Comparison of ENCODE assay signal across 8 cellular contexts in the genomic region with DNA sequence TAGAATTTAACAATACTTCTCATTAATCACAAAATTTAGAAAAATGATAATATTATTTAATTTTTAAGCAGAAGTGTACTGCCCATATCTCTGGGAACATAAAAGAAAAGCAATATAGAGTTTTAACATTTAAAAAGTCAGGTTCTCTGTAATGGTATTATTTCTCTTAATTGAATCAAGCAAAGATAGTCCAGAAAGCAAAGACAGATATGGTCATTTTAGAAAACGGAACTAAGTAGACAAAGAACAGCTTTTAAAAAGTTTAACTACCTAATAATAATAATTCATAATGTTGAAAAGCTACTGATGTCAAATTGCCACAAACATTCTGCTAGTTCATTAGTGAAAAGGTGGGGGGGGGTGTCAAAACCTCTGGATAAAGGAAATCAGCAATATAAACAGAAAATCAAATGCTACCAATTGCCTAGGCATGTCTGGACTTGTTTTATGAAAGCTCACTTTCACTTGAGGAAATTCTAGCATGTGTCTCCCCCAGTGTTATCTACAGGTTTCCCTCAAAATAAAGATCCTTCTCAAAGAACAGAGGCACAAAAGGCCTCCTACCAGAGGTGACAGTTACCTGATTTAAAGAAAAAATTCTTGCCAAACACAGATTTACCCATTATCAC. TPM values are rescaled to one million over a fixed set of nuclear protein-coding genes. Genes with fewer than 3 reads are reported as not detected.
DNase-seq lines count a peak whose midpoint lies in the region; ATAC-seq, FAIRE-seq and TF ChIP-seq lines count a peak whose summit lies in the region.

No MANE protein-coding gene starts in this region.

- H3K4me2 ChIP-seq in SU-DHL-6 (ENCODE audit: low read depth, low read length, poor library complexity, severe bottlenecking) = peak overlapping the region; percentile 88

- no peak overlapping the region for H3K27ac Mint-ChIP-seq in stimulated activated naive CD8-positive, alpha-beta T cell treated with anti-CD3 and anti-CD28 coated beads, Interleukin-15, Interleukin-2, amounts not matched to agents 100 ng/mL and 50 ng/mL, for 24 hours

- H3K27me3 Mint-ChIP-seq in stimulated activated naive CD8-positive, alpha-beta T cell treated with anti-CD3 and anti-CD28 coated beads, Interleukin-15, Interleukin-2, amounts not matched to agents 100 ng/mL and 50 ng/mL, for 24 hours = no peaks in the 10 kb centered on the region

- peaks cover 37% of the 10 kb centered on the region for H3K4me1 Mint-ChIP-seq in stimulated activated naive CD8-positive, alpha-beta T cell treated with anti-CD3 and anti-CD28 coated beads, Interleukin-15, Interleukin-2, amounts not matched to agents 100 ng/mL and 50 ng/mL, for 24 hours (ENCODE audit: low read depth)

- H3K9me3 Mint-ChIP-seq in stimulated activated naive CD8-positive, alpha-beta T cell treated with anti-CD3 and anti-CD28 coated beads, Interleukin-15, Interleukin-2, amounts not matched to agents 100 ng/mL and 50 ng/mL, for 24 hours = no peaks in the 10 kb centered on the region

- no peak for ATAC-seq in stimulated activated naive CD8-positive, alpha-beta T cell treated with anti-CD3 and anti-CD28 coated beads, Interleukin-15, Interleukin-2, amounts not matched to agents 100 U/mL and 50 U/mL, for 24 hours
- no peak for ATAC-seq in omental fat pad (ENCODE audit: low FRiP score)

- H3K4me3 Mint-ChIP-seq in stimulated activated naive CD8-positive, alpha-beta T cell treated with anti-CD3 and anti-CD28 coated beads, Interleukin-15, Interleukin-2, amounts not matched to agents 100 ng/mL and 50 ng/mL, for 24 hours = peak overlapping the region; percentile 47

- no peaks in the 10 kb centered on the region for H3K36me3 ChIP-seq in SU-DHL-6 (ENCODE audit: low read length)

- H3K27me3 ChIP-seq in SU-DHL-6 (ENCODE audit: low read length) = no peaks in the 10 kb centered on the region

- no peak for TF ChIP-seq CTCF in SU-DHL-6 (IDR thresholded peaks at IDR 0.05; ENCODE audit: insufficient read depth, low read length, poor library complexity, severe bottlenecking)
- no peak for TF ChIP-seq CTCF in fibroblast of villous mesenchyme (IDR thresholded peaks at IDR 0.05; ENCODE audit: insufficient read depth, low read depth, low read length)
- TF ChIP-seq CTCF in omental fat pad (IDR thresholded peaks at IDR 0.05) = no peak

- H4K20me1 ChIP-seq in SU-DHL-6 (ENCODE audit: low read depth, low read length) = no peaks in the 10 kb centered on the region

- FAIRE-seq in RCC 7860 (lab: Jason Lieb, UNC) = no peak

- no peaks in the 10 kb centered on the region for H3K9me3 ChIP-seq in SU-DHL-6 (ENCODE audit: insufficient read depth, low read length)

- H3K9ac ChIP-seq in SU-DHL-6 (ENCODE audit: low read length) = peak overlapping the region; percentile 77

- H3K27ac ChIP-seq in SU-DHL-6 (ENCODE audit: low read depth, low read length) = peak overlapping the region; percentile 52

- H3F3A ChIP-seq in SU-DHL-6 (ENCODE audit: insufficient read depth) = 0 out of 2 replicates have a peak, but pooled peaks cover 12% of the 10 kb centered on the region

- H3K9me2 ChIP-seq in SU-DHL-6 (replicated peaks; ENCODE audit: insufficient read depth, low read length) = no peaks in the 10 kb centered on the region

- no peak for DNase-seq in stimulated activated naive CD8-positive, alpha-beta T cell treated with anti-CD3 and anti-CD28 coated beads, Interleukin-15, Interleukin-2, amounts not matched to agents 100 U/mL and 50 U/mL, for 24 hours
- peak; percentile 61 for DNase-seq in fibroblast of villous mesenchyme (ENCODE audit: low read depth)
- no peak for DNase-seq in RCC 7860 (ENCODE audit: low spot score)
- no peak for DNase-seq in omental fat pad (ENCODE audit: low spot score)
- DNase-seq in OCI-M1 (lab: John Stamatoyannopoulos, UW) = no peak
- no peak for DNase-seq in activated CD4-positive, alpha-beta T cell treated with anti-CD3 and anti-CD28 coated beads, Interleukin-2, amount 50 U/mL, for 48 hours

- H3K4me3 ChIP-seq in SU-DHL-6 (ENCODE audit: insufficient read depth, low read length, poor library complexity, severe bottlenecking) (peak overlapping the region; percentile 86), fibroblast of villous mesenchyme (ENCODE audit: low read depth, low read length) (peak overlapping the region; percentile 75)

- peaks cover 26% of the 10 kb centered on the region for H3K36me3 Mint-ChIP-seq in stimulated activated naive CD8-positive, alpha-beta T cell treated with anti-CD3 and anti-CD28 coated beads, Interleukin-15, Interleukin-2, amounts not matched to agents 100 ng/mL and 50 ng/mL, for 24 hours (ENCODE audit: low read depth)

- H3K79me2 ChIP-seq in SU-DHL-6 (ENCODE audit: insufficient read depth, low read length) = peaks cover 9% of the 10 kb centered on the region

- H2AFZ ChIP-seq in SU-DHL-6 (ENCODE audit: low read depth, low read length, severe bottlenecking) = no peak overlapping the region

RNA-seq across cellular contexts. Expression of gene ZMAT3, which starts 1.7 kb away (rescaled TPM):
- 24.8 and 44.9 TPM in 2 replicates for total RNA-seq in fibroblast of villous mesenchyme
- 1 to 10 TPM; 7.7 to 9.1 (median 8.2) TPM for total RNA-seq in omental fat pad
